1 cellular context compared by ENCODE assay signal in genomic region chrX:18149454-18149853, GRCh38.
TF ChIP-seq lines count a peak whose summit lies in the region.

No MANE protein-coding gene starts in this region.

TF ChIP-seq in HepG2, 621 proteins besides CTCF, POLR2A, EP300 and RAD21 (continued from another document):
- TF ChIP-seq PRDM4 (CRISPR knock-in tag; IDR thresholded peaks at IDR 0.05; ENCODE audit: borderline replicate concordance) = no peak
TF ChIP-seq in HepG2: peak in this region for 0.
